ENCODE assay signal across 1 cellular context in the genomic region with DNA sequence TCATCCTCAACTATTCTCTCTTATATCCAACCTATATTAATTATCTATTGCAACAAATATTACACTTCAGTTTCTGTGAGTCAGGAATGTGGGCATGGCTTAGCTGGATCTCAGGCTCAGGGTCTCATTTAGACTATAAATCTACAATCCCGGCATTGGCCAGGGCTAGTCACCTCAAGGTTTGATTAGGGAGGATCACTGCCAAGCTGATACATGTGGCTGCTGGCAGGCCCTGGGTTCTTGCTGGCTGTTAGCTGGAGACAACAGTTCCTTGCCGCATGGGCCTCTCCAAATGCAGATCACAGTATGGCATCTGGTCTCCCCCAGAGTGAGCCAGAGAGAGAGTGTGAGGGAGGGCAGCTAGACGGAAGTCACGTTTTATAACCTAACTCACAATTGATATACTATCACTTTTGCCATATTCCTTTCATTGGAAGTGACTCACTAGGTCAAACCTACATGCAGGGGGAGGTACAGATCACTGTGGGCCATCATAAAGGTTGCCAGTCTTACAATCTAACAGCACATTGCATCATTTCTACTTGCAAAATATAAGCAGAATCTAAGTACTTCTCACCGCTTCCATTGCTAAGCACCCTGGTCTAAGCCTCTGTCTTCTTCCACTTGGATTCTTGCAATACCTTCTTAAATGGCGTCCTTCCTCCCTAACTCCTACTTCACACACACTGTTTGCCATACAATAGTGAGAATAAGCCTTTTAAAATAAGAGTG.
TF ChIP-seq lines count a peak whose summit lies in the region.

No MANE protein-coding gene starts in this region.

TF ChIP-seq in GM23338, 12 proteins besides CTCF, POLR2A, EP300 and RAD21 (continued from another document):
- TF ChIP-seq EZH2phosphoT487 (IDR thresholded peaks at IDR 0.05; ENCODE audit: unreplicated experiment), result no peak
